Comparison of ENCODE assay signal across 1 cellular context in the genomic region with DNA sequence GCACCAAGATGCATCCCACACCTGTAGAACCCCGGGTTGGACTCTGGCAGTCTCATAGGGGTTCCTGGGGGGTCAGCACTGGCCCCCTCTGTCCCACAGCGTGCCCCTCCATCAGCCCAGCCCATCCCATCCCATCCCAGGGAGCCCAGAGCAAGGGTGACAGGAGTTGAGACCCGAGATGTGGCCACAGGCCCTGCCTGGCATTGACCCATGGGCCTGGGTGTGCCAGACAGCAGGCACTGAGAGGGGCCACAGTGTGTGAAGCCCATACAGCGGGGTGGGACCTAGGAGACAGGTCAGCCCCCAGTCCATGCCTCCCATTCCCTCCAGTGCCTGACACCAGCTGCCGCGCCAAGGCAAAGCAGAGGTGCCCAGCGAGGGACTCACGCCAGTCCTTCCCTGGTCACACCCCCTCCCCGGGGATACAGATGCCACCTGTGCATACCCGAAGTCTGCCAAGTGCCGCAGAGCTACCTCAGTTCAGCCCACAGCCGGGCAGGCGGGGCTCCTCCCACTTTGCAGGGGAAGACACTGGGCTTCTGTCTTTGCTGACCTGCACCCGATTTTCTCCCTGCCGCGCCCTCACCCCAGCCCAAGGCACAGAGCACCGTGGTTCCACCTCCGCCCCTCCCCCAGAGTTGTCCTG.
TF ChIP-seq lines count a peak whose summit lies in the region.

No MANE protein-coding gene starts in this region.

TF ChIP-seq in HepG2, 621 proteins besides CTCF, POLR2A, EP300 and RAD21 (continued from another document):
- TF ChIP-seq, protein P1, sequence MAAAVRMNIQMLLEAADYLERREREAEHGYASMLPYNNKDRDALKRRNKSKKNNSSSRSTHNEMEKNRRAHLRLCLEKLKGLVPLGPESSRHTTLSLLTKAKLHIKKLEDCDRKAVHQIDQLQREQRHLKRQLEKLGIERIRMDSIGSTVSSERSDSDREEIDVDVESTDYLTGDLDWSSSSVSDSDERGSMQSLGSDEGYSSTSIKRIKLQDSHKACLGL (CRISPR knock-in tag; IDR thresholded peaks at IDR 0.05): no peak
- TF ChIP-seq ZXDC (CRISPR knock-in tag; IDR thresholded peaks at IDR 0.05) (no peak), KDM2A (CRISPR knock-in tag; IDR thresholded peaks at IDR 0.05; ENCODE audit: borderline replicate concordance, low read depth) (no peak), ZNF318 (CRISPR knock-in tag; IDR thresholded peaks at IDR 0.05) (no peak), MLLT10 (CRISPR knock-in tag; IDR thresholded peaks at IDR 0.05) (no peak), BCL6 (CRISPR knock-in tag; IDR thresholded peaks at IDR 0.05) (no peak), HDAC2 (CRISPR knock-in tag; IDR thresholded peaks at IDR 0.05) (no peak), ZNF788 (CRISPR knock-in tag; IDR thresholded peaks at IDR 0.05; ENCODE audit: borderline replicate concordance) (no peak), ATM (IDR thresholded peaks at IDR 0.05; ENCODE audit: borderline replicate concordance) (no peak), ZNF484 (CRISPR knock-in tag; IDR thresholded peaks at IDR 0.05; ENCODE audit: borderline replicate concordance, low read depth) (no peak), RBM22 (optimal IDR thresholded peaks at IDR 0.05; ENCODE audit: low read length) (no peak), AGO2 (optimal IDR thresholded peaks at IDR 0.05; ENCODE audit: low read depth, low read length) (no peak)
- TF ChIP-seq, protein P2, sequence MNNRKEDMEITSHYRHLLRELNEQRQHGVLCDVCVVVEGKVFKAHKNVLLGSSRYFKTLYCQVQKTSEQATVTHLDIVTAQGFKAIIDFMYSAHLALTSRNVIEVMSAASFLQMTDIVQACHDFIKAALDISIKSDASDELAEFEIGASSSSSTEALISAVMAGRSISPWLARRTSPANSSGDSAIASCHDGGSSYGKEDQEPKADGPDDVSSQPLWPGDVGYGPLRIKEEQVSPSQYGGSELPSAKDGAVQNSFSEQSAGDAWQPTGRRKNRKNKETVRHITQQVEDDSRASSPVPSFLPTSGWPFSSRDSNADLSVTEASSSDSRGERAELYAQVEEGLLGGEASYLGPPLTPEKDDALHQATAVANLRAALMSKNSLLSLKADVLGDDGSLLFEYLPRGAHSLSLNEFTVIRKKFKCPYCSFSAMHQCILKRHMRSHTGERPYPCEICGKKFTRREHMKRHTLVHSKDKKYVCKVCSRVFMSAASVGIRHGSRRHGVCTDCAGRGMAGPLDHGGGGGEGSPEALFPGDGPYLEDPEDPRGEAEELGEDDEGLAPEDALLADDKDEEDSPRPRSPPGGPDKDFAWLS (CRISPR knock-in tag; IDR thresholded peaks at IDR 0.05; ENCODE audit: borderline replicate concordance): no peak
